ENCODE assay signal across 9 cellular contexts in the genomic region with DNA sequence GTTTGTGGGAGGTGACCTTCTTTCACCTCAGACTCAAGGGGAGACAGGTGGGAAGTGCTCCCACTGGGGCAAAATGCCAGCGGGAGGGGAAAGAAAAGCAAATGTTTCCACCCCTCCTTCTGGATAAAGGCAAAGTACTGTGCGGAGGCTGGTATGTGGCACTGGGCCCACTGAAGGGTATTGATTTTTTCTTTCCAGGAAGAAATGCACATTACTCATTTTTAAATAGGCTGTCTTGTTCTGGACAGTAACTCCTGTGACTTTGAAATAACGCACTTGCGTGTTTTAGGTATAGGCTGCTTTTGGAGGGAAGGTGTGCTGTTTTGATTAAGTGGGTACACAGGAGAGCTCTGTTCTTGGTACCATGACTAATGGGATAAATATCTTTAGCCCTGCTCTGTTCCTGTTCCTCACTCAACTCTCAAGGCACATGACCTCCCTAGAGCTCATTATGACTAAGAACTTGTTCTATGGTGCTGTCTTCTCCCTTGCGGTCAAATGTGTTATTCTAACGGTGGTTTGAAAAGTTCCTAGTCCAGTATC. TPM values are rescaled to one million over a fixed set of nuclear protein-coding genes. Genes with fewer than 3 reads are reported as not detected.
DNase-seq lines count a peak whose midpoint lies in the region; ATAC-seq lines count a peak whose summit lies in the region.
"Had no signal": no experiment of that assay in that cellular context is flagged by ENCODE, and none has a peak within 500 bp of the region (broad histone marks: within the 10 kb centered on the region; RNA-seq: fewer than 3 reads in every experiment).

No MANE protein-coding gene starts in this region.

- H3K4me1 Mint-ChIP-seq in activated naive CD8-positive, alpha-beta T cell treated with anti-CD3 and anti-CD28 coated beads, Interleukin-2, amount 50 U/mL, for 24 hours: no peaks in the 10 kb centered on the region
- H3K4me1 Mint-ChIP-seq: activated CD8-positive, alpha-beta memory T cell treated with anti-CD3 and anti-CD28 coated beads, Interleukin-2, amount 10 ng/mL, durations not matched to agents 7 days and 5 days had no signal

- no peak for DNase-seq in Right ventricle myocardium superior
- no peak for DNase-seq in cardiac septum (ENCODE audit: low spot score)
- DNase-seq in NCI-H69 (lab: John Stamatoyannopoulos, UW): peak; percentile 82
- peak; percentile 69 for DNase-seq in foreskin melanocyte
- DNase-seq in activated naive CD8-positive, alpha-beta T cell treated with anti-CD3 and anti-CD28 coated beads, Interleukin-2, amount 50 U/mL, for 24 hours: no peak
- DNase-seq in activated gamma-delta T cell (lab: John Stamatoyannopoulos, UW): no peak
- DNase-seq in HuH-7 (ENCODE audit: low spot score): no peak
- DNase-seq: activated CD8-positive, alpha-beta memory T cell treated with anti-CD3 and anti-CD28 coated beads, Interleukin-2, amount 10 ng/mL, durations not matched to agents 7 days and 5 days had no signal

- H3K27ac Mint-ChIP-seq in activated naive CD8-positive, alpha-beta T cell treated with anti-CD3 and anti-CD28 coated beads, Interleukin-2, amount 50 U/mL, for 24 hours: no peak overlapping the region
- H3K27ac Mint-ChIP-seq: activated CD8-positive, alpha-beta memory T cell treated with anti-CD3 and anti-CD28 coated beads, Interleukin-2, amount 10 ng/mL, durations not matched to agents 7 days and 5 days had no signal

- ATAC-seq in Right ventricle myocardium superior (ENCODE audit: poor library complexity) (peak; percentile 75), GM19467 (IDR thresholded peaks at IDR 0.05; ENCODE audit: unreplicated experiment) (no peak)
- no peak for ATAC-seq in activated naive CD8-positive, alpha-beta T cell treated with anti-CD3 and anti-CD28 coated beads, Interleukin-2, amount 50 U/mL, for 24 hours
- ATAC-seq: activated CD8-positive, alpha-beta memory T cell treated with anti-CD3 and anti-CD28 coated beads, Interleukin-2, amount 10 ng/mL, durations not matched to agents 7 days and 5 days had no signal

- H3K36me3 Mint-ChIP-seq in activated naive CD8-positive, alpha-beta T cell treated with anti-CD3 and anti-CD28 coated beads, Interleukin-2, amount 50 U/mL, for 24 hours (ENCODE audit: low read depth): no peaks in the 10 kb centered on the region
- H3K36me3 Mint-ChIP-seq: activated CD8-positive, alpha-beta memory T cell treated with anti-CD3 and anti-CD28 coated beads, Interleukin-2, amount 10 ng/mL, durations not matched to agents 7 days and 5 days had no signal

- H3K27me3 Mint-ChIP-seq in activated naive CD8-positive, alpha-beta T cell treated with anti-CD3 and anti-CD28 coated beads, Interleukin-2, amount 50 U/mL, for 24 hours: no peaks in the 10 kb centered on the region
- H3K27me3 Mint-ChIP-seq: activated CD8-positive, alpha-beta memory T cell treated with anti-CD3 and anti-CD28 coated beads, Interleukin-2, amount 10 ng/mL, durations not matched to agents 7 days and 5 days had no signal

- intact Hi-C loops in Right ventricle myocardium superior (cut with DNase I): no loop called here
- intact Hi-C loops in cardiac septum (cut with DNase I): loop anchor here (5.0 kb wide), 1 partner anchor 41 kb away; the partner anchor contains the start of gene SMPX

- no peak overlapping the region for H3K4me3 Mint-ChIP-seq in activated naive CD8-positive, alpha-beta T cell treated with anti-CD3 and anti-CD28 coated beads, Interleukin-2, amount 50 U/mL, for 24 hours
- H3K4me3 Mint-ChIP-seq: activated CD8-positive, alpha-beta memory T cell treated with anti-CD3 and anti-CD28 coated beads, Interleukin-2, amount 10 ng/mL, durations not matched to agents 7 days and 5 days had no signal

- no peaks in the 10 kb centered on the region for H3K9me3 Mint-ChIP-seq in activated naive CD8-positive, alpha-beta T cell treated with anti-CD3 and anti-CD28 coated beads, Interleukin-2, amount 50 U/mL, for 24 hours

RNA-seq across cellular contexts. Expression of gene MBTPS2, which starts 40.7 kb away (rescaled TPM):
- total RNA-seq in Right ventricle myocardium superior (8.6 TPM), cardiac septum (11.2 TPM)

RNA-seq across cellular contexts. Expression of gene SMPX, which starts 40.8 kb away (rescaled TPM):
- total RNA-seq in Right ventricle myocardium superior (569 TPM), cardiac septum (732 TPM)
- total RNA-seq: activated CD8-positive, alpha-beta memory T cell treated with anti-CD3 and anti-CD28 coated beads, Interleukin-2, amount 10 ng/mL, durations not matched to agents 7 days and 5 days had no signal

RNA-seq across cellular contexts. Expression of gene YY2, which starts 57.0 kb away (rescaled TPM):
- total RNA-seq in Right ventricle myocardium superior (0.35 TPM), cardiac septum (0.97 TPM)

Comparison
In these comparisons a context has a peak if more than half of its experiments do, and no peak if none do; other contexts are left out.
1. DNase-seq: peak in NCI-H69 (single experiment) and foreskin melanocyte (single experiment); none in Right ventricle myocardium superior (single experiment), cardiac septum (single experiment), activated naive CD8-positive, alpha-beta T cell treated with anti-CD3 and anti-CD28 coated beads, Interleukin-2, amount 50 U/mL, for 24 hours (single experiment), activated gamma-delta T cell (single experiment) and HuH-7 (single experiment).